ENCODE assay signal across 13 cellular contexts in genomic region chr4:148061139-148061476, GRCh38.
DNase-seq lines count a peak whose midpoint lies in the region; ATAC-seq and TF ChIP-seq lines count a peak whose summit lies in the region.
"Had no signal": no experiment of that assay in that cellular context is flagged by ENCODE, and none has a peak within 500 bp of the region (broad histone marks: within the 10 kb centered on the region; RNA-seq: fewer than 3 reads in every experiment).

No MANE protein-coding gene starts in this region.

- no peaks in the 10 kb centered on the region for H3K27me3 Mint-ChIP-seq in activated CD4-positive, alpha-beta T cell treated with anti-CD3 and anti-CD28 coated beads for 36 hours
- H3K27me3 Mint-ChIP-seq in activated T-helper 17 cell treated with anti-CD3 and anti-CD28 coated beads, Interleukin-2, amount 50 U/mL, for 72 hours = no peaks in the 10 kb centered on the region
- no peaks in the 10 kb centered on the region for H3K27me3 Mint-ChIP-seq in natural killer cell treated with Interleukin-12 subunit alpha and Interleukin-12 subunit beta and Interleukin-15 and Interleukin-18, amount 100 ng/mL, for 72 hours
- no peaks in the 10 kb centered on the region for H3K27me3 Mint-ChIP-seq in MCF 10A (ENCODE audit: insufficient read depth, unreplicated experiment)

- TF ChIP-seq CTCF in Loucy (conservative IDR thresholded peaks at IDR 0.05; ENCODE audit: low read length) = no peak
- TF ChIP-seq CTCF in MCF 10A (IDR thresholded peaks at IDR 0.05; ENCODE audit: unreplicated experiment) = no peak
- TF ChIP-seq CTCF in vagina (IDR thresholded peaks at IDR 0.05) = no peak

- H3K9me3 Mint-ChIP-seq in activated CD4-positive, alpha-beta T cell treated with anti-CD3 and anti-CD28 coated beads for 36 hours (ENCODE audit: low read depth) = peaks cover 7% of the 10 kb centered on the region
- no peaks in the 10 kb centered on the region for H3K9me3 Mint-ChIP-seq in activated T-helper 17 cell treated with anti-CD3 and anti-CD28 coated beads, Interleukin-2, amount 50 U/mL, for 72 hours
- no peaks in the 10 kb centered on the region for H3K9me3 Mint-ChIP-seq in natural killer cell treated with Interleukin-12 subunit alpha and Interleukin-12 subunit beta and Interleukin-15 and Interleukin-18, amount 100 ng/mL, for 72 hours
- H3K9me3 Mint-ChIP-seq in MCF 10A (ENCODE audit: unreplicated experiment) = no peaks in the 10 kb centered on the region

- BruUV-seq in MCF 10A (replicated peaks; lab: Mats Ljungman, UMichigan) = no TSS peak

- no peaks in the 10 kb centered on the region for H3K9me2 ChIP-seq in Loucy (replicated peaks; ENCODE audit: low read depth, low read length)

- no peak overlapping the region for H3K4me3 ChIP-seq in Loucy (ENCODE audit: low read length, poor library complexity, severe bottlenecking)
- no peak overlapping the region for H3K4me3 ChIP-seq in vagina
- H3K4me3 ChIP-seq: esophagus muscularis mucosa, PC-9 had no signal

- no peak overlapping the region for H2AFZ ChIP-seq in Loucy (ENCODE audit: low read length)
- H2AFZ ChIP-seq: PC-9 had no signal

- peak overlapping the region; percentile 74 for H3K4me3 Mint-ChIP-seq in activated CD4-positive, alpha-beta T cell treated with anti-CD3 and anti-CD28 coated beads for 36 hours
- peak overlapping the region; percentile 74 for H3K4me3 Mint-ChIP-seq in activated T-helper 17 cell treated with anti-CD3 and anti-CD28 coated beads, Interleukin-2, amount 50 U/mL, for 72 hours
- H3K4me3 Mint-ChIP-seq in natural killer cell treated with Interleukin-12 subunit alpha and Interleukin-12 subunit beta and Interleukin-15 and Interleukin-18, amount 100 ng/mL, for 72 hours = peak overlapping the region; percentile 66
- H3K4me3 Mint-ChIP-seq in MCF 10A (ENCODE audit: unreplicated experiment) = no peak overlapping the region

- H3K9me3 ChIP-seq in Loucy (ENCODE audit: insufficient read depth, low read depth, low read length) (no peaks in the 10 kb centered on the region), vagina (no peaks in the 10 kb centered on the region)
- H3K9me3 ChIP-seq: esophagus muscularis mucosa had no signal

- H3K27me3 ChIP-seq in Loucy (ENCODE audit: insufficient read depth, low read length, poor library complexity, severe bottlenecking) = no peaks in the 10 kb centered on the region
- no peaks in the 10 kb centered on the region for H3K27me3 ChIP-seq in vagina
- H3K27me3 ChIP-seq: esophagus muscularis mucosa had no signal

- H3K36me3 Mint-ChIP-seq in activated CD4-positive, alpha-beta T cell treated with anti-CD3 and anti-CD28 coated beads for 36 hours (ENCODE audit: low read depth) = peaks cover 6% of the 10 kb centered on the region
- H3K36me3 Mint-ChIP-seq in activated T-helper 17 cell treated with anti-CD3 and anti-CD28 coated beads, Interleukin-2, amount 50 U/mL, for 72 hours (ENCODE audit: low read depth) = peaks cover 19% of the 10 kb centered on the region
- H3K36me3 Mint-ChIP-seq in natural killer cell treated with Interleukin-12 subunit alpha and Interleukin-12 subunit beta and Interleukin-15 and Interleukin-18, amount 100 ng/mL, for 72 hours = no peaks in the 10 kb centered on the region
- peaks cover 42% of the 10 kb centered on the region for H3K36me3 Mint-ChIP-seq in MCF 10A (ENCODE audit: insufficient read depth, unreplicated experiment)

- no peaks in the 10 kb centered on the region for H3K79me2 ChIP-seq in Loucy (ENCODE audit: insufficient read depth, low read length)

- H3K4me1 ChIP-seq in Loucy (ENCODE audit: insufficient read depth, low read length, poor library complexity, severe bottlenecking) (peaks cover 9% of the 10 kb centered on the region), vagina (peaks cover 43% of the 10 kb centered on the region)

- intact Hi-C loops in activated CD4-positive, alpha-beta T cell treated with anti-CD3 and anti-CD28 coated beads for 36 hours (cut with DNase I, micrococcal nuclease) = no loop called here
- intact Hi-C loops in MCF 10A (cut with micrococcal nuclease) (no loop called here), vagina (cut with DNase I) (no loop called here)

- no peak for TF ChIP-seq POLR2A in vagina (IDR thresholded peaks at IDR 0.05)

- H3F3A ChIP-seq in Loucy (ENCODE audit: low read depth) = no peaks in the 10 kb centered on the region

- peaks cover 50% of the 10 kb centered on the region for H3K4me1 Mint-ChIP-seq in activated CD4-positive, alpha-beta T cell treated with anti-CD3 and anti-CD28 coated beads for 36 hours
- peaks cover 38% of the 10 kb centered on the region for H3K4me1 Mint-ChIP-seq in activated T-helper 17 cell treated with anti-CD3 and anti-CD28 coated beads, Interleukin-2, amount 50 U/mL, for 72 hours
- H3K4me1 Mint-ChIP-seq in natural killer cell treated with Interleukin-12 subunit alpha and Interleukin-12 subunit beta and Interleukin-15 and Interleukin-18, amount 100 ng/mL, for 72 hours (ENCODE audit: low read depth in 2 of 2) = peaks cover 37 to 44% of the 10 kb centered on the region in 2 donors
- peaks cover 11% of the 10 kb centered on the region for H3K4me1 Mint-ChIP-seq in MCF 10A (ENCODE audit: insufficient read depth, unreplicated experiment)

- POLR2A ChIA-PET in activated CD4-positive, alpha-beta T cell treated with anti-CD3 and anti-CD28 coated beads for 36 hours (lab: Charles Lee) = interaction anchor here (0.7 kb wide), 1 partner anchor 235 kb away, joined by 4 read pairs; no protein-coding TSS in a partner anchor
- POLR2A ChIA-PET in MCF 10A (lab: Yijun Ruan, JAX) = interaction anchor here (1.2 kb wide), 1 partner anchor 10 kb away, joined by 3 read pairs; no protein-coding TSS in a partner anchor

- peak overlapping the region; percentile 95 for H3K27ac Mint-ChIP-seq in activated CD4-positive, alpha-beta T cell treated with anti-CD3 and anti-CD28 coated beads for 36 hours
- H3K27ac Mint-ChIP-seq in activated T-helper 17 cell treated with anti-CD3 and anti-CD28 coated beads, Interleukin-2, amount 50 U/mL, for 72 hours = peak overlapping the region; percentile 53
- peak overlapping the region in 1 of 2 donors; percentile 54 for H3K27ac Mint-ChIP-seq in natural killer cell treated with Interleukin-12 subunit alpha and Interleukin-12 subunit beta and Interleukin-15 and Interleukin-18, amount 100 ng/mL, for 72 hours
- no peak overlapping the region for H3K27ac Mint-ChIP-seq in MCF 10A (ENCODE audit: low read depth, unreplicated experiment)

- no peak overlapping the region for H3K9ac ChIP-seq in Loucy (ENCODE audit: low read depth, low read length, poor library complexity, severe bottlenecking)

- no peak overlapping the region for H3K27ac ChIP-seq in vagina
- H3K27ac ChIP-seq: esophagus muscularis mucosa, PC-9 had no signal

- peak overlapping the region; percentile 35 for H3K4me2 ChIP-seq in Loucy (ENCODE audit: low read depth, low read length, poor library complexity, severe bottlenecking)
- H3K4me2 ChIP-seq: PC-9 had no signal

- DNase-seq in activated CD4-positive, alpha-beta T cell treated with anti-CD3 and anti-CD28 coated beads for 36 hours = no peak
- no peak for DNase-seq in activated CD4-positive, alpha-beta T cell treated with anti-CD3 and anti-CD28 coated beads, Interleukin-2, amount 50 U/mL, for 1 hour
- no peak for DNase-seq in natural killer cell treated with Interleukin-12 subunit alpha and Interleukin-12 subunit beta and Interleukin-15 and Interleukin-18, amount 100 ng/mL, for 72 hours (ENCODE audit: low spot score)
- DNase-seq in MCF 10A (ENCODE audit: unreplicated experiment) = no peak
- DNase-seq in vagina (ENCODE audit: extremely low spot score in 2 of 2) = no peak
- DNase-seq: activated CD4-positive, alpha-beta T cell treated with anti-CD3 and anti-CD28 coated beads for 1 hour; KBM-7; NCI-H1930; PC-9 had no signal

- no peaks in the 10 kb centered on the region for H4K20me1 ChIP-seq in Loucy (ENCODE audit: insufficient read depth, low read length, poor library complexity, severe bottlenecking)

- peak; percentile 58 for ATAC-seq in activated CD4-positive, alpha-beta T cell treated with anti-CD3 and anti-CD28 coated beads for 36 hours
- peak; percentile 34 for ATAC-seq in activated T-helper 17 cell treated with anti-CD3 and anti-CD28 coated beads, Interleukin-2, amount 50 U/mL, for 72 hours (replicated peaks)
- ATAC-seq in natural killer cell treated with Interleukin-12 subunit alpha and Interleukin-12 subunit beta and Interleukin-15 and Interleukin-18, amount 100 ng/mL, for 72 hours = no peak
- ATAC-seq in GM19463 (IDR thresholded peaks at IDR 0.05; ENCODE audit: unreplicated experiment) = no peak

- H3K36me3 ChIP-seq in Loucy (ENCODE audit: insufficient read depth, low read length) (peaks cover 12% of the 10 kb centered on the region; the same call in 1 of the 2 replicates), vagina (peaks cover 0 to 6% of the 10 kb centered on the region in 2 donors)

- CTCF ChIA-PET in activated CD4-positive, alpha-beta T cell treated with anti-CD3 and anti-CD28 coated beads for 36 hours (lab: Charles Lee) = no interaction called here
- CTCF ChIA-PET in MCF 10A (lab: Yijun Ruan, JAX) = interaction anchor here (0.8 kb wide), 1 partner anchor 78 kb away, joined by 3 read pairs; no protein-coding TSS in a partner anchor

Comparison
In these comparisons a context has a peak if more than half of its experiments do, and no peak if none do; other contexts are left out.
1. ATAC-seq: peak in activated CD4-positive, alpha-beta T cell treated with anti-CD3 and anti-CD28 coated beads for 36 hours (single experiment) and activated T-helper 17 cell treated with anti-CD3 and anti-CD28 coated beads, Interleukin-2, amount 50 U/mL, for 72 hours (single experiment); none in natural killer cell treated with Interleukin-12 subunit alpha and Interleukin-12 subunit beta and Interleukin-15 and Interleukin-18, amount 100 ng/mL, for 72 hours (0 of 2) and GM19463 (single experiment).